ENCODE assay signal across 14 cellular contexts in genomic region chr18:3180325-3180724, GRCh38. TPM values are rescaled to one million over a fixed set of nuclear protein-coding genes. Genes with fewer than 3 reads are reported as not detected.
DNase-seq lines count a peak whose midpoint lies in the region; ATAC-seq and TF ChIP-seq lines count a peak whose summit lies in the region.
"Had no signal": no experiment of that assay in that cellular context is flagged by ENCODE, and none has a peak within 500 bp of the region (broad histone marks: within the 10 kb centered on the region; RNA-seq: fewer than 3 reads in every experiment).

No MANE protein-coding gene starts in this region.

- no peak for TF ChIP-seq CTCF in ascending aorta (IDR thresholded peaks at IDR 0.05)
- no peak for TF ChIP-seq CTCF in gastroesophageal sphincter (IDR thresholded peaks at IDR 0.05)

- no peak overlapping the region for H3K27ac Mint-ChIP-seq in activated CD4-positive, alpha-beta T cell treated with anti-CD3 and anti-CD28 coated beads, Interleukin-2, amount 10 ng/mL, durations not matched to agents 24 days and 14 days
- peak overlapping the region; percentile 99 for H3K27ac Mint-ChIP-seq in stimulated activated memory B cell treated with anti-CD40 and anti-IgM and Interleukin-4, amounts not matched to agents 10 μg/mL and 1 μg/mL and 100 μg/mL, for 72 hours

- peak; percentile 21 for DNase-seq in activated CD4-positive, alpha-beta T cell treated with anti-CD3 and anti-CD28 coated beads, Interleukin-2, amount 10 ng/mL, durations not matched to agents 24 days and 14 days
- DNase-seq in activated CD4-positive, alpha-beta T cell treated with anti-CD3 and anti-CD28 coated beads for 1 hour: no peak
- DNase-seq in ascending aorta (ENCODE audit: low spot score in 2 of 2) (no peak), H4 (ENCODE audit: low spot score) (no peak)
- DNase-seq: 8988T; kidney; naive thymus-derived CD8-positive, alpha-beta T cell; NCI-H1048; NCI-H2227 treated with DMSO at 0.1 percent for 48 hours; upper lobe of right lung had no signal

- H3K4me3 ChIP-seq in ascending aorta (no peak overlapping the region), gastroesophageal sphincter (no peak overlapping the region)
- H3K4me3 ChIP-seq: upper lobe of right lung had no signal

- H3K4me3 Mint-ChIP-seq in activated CD4-positive, alpha-beta T cell treated with anti-CD3 and anti-CD28 coated beads, Interleukin-2, amount 10 ng/mL, durations not matched to agents 24 days and 14 days: no peak overlapping the region
- no peak overlapping the region for H3K4me3 Mint-ChIP-seq in stimulated activated memory B cell treated with anti-CD40 and anti-IgM and Interleukin-4, amounts not matched to agents 10 μg/mL and 1 μg/mL and 100 μg/mL, for 72 hours
- H3K4me3 Mint-ChIP-seq: naive thymus-derived CD8-positive, alpha-beta T cell had no signal

- H3K36me3 ChIP-seq in ascending aorta (peaks cover 4 to 12% of the 10 kb centered on the region in 2 donors), gastroesophageal sphincter (peaks cover 0 to 20% of the 10 kb centered on the region in 2 donors)
- H3K36me3 ChIP-seq: upper lobe of right lung had no signal

- H3K27me3 ChIP-seq in ascending aorta (no peaks in the 10 kb centered on the region), gastroesophageal sphincter (no peaks in the 10 kb centered on the region)
- H3K27me3 ChIP-seq: upper lobe of right lung had no signal

- no peak for TF ChIP-seq EP300 in gastroesophageal sphincter (IDR thresholded peaks at IDR 0.05)

- no peaks in the 10 kb centered on the region for H3K36me3 Mint-ChIP-seq in activated CD4-positive, alpha-beta T cell treated with anti-CD3 and anti-CD28 coated beads, Interleukin-2, amount 10 ng/mL, durations not matched to agents 24 days and 14 days (ENCODE audit: low read depth)
- H3K36me3 Mint-ChIP-seq in stimulated activated memory B cell treated with anti-CD40 and anti-IgM and Interleukin-4, amounts not matched to agents 10 μg/mL and 1 μg/mL and 100 μg/mL, for 72 hours: no peaks in the 10 kb centered on the region

- H3K9me3 ChIP-seq in ascending aorta: no peaks in the 10 kb centered on the region
- H3K9me3 ChIP-seq in gastroesophageal sphincter: no peaks in the 10 kb centered on the region
- H3K9me3 ChIP-seq: upper lobe of right lung had no signal

- no peaks in the 10 kb centered on the region for H3K4me1 Mint-ChIP-seq in activated CD4-positive, alpha-beta T cell treated with anti-CD3 and anti-CD28 coated beads, Interleukin-2, amount 10 ng/mL, durations not matched to agents 24 days and 14 days
- peaks cover 44% of the 10 kb centered on the region for H3K4me1 Mint-ChIP-seq in stimulated activated memory B cell treated with anti-CD40 and anti-IgM and Interleukin-4, amounts not matched to agents 10 μg/mL and 1 μg/mL and 100 μg/mL, for 72 hours

- intact Hi-C loops in activated CD4-positive, alpha-beta T cell treated with anti-CD3 and anti-CD28 coated beads, Interleukin-2, amount 10 ng/mL, durations not matched to agents 24 days and 14 days (cut with micrococcal nuclease): no loop called here
- intact Hi-C loops in ascending aorta (cut with DNase I): no loop called here

- ATAC-seq in gastroesophageal sphincter (no peak), GM18520 (IDR thresholded peaks at IDR 0.05; ENCODE audit: unreplicated experiment) (no peak), HG03565 (IDR thresholded peaks at IDR 0.05; ENCODE audit: unreplicated experiment) (no peak)
- ATAC-seq in stimulated activated memory B cell treated with anti-CD40 and anti-IgM and Interleukin-4, amounts not matched to agents 10 μg/mL and 1 μg/mL and 100 μg/mL, for 72 hours: no peak
- ATAC-seq: upper lobe of right lung had no signal

- no peaks in the 10 kb centered on the region for H3K9me3 Mint-ChIP-seq in activated CD4-positive, alpha-beta T cell treated with anti-CD3 and anti-CD28 coated beads, Interleukin-2, amount 10 ng/mL, durations not matched to agents 24 days and 14 days
- no peaks in the 10 kb centered on the region for H3K9me3 Mint-ChIP-seq in stimulated activated memory B cell treated with anti-CD40 and anti-IgM and Interleukin-4, amounts not matched to agents 10 μg/mL and 1 μg/mL and 100 μg/mL, for 72 hours
- H3K9me3 Mint-ChIP-seq: naive thymus-derived CD8-positive, alpha-beta T cell had no signal

- TF ChIP-seq POLR2A in gastroesophageal sphincter (IDR thresholded peaks at IDR 0.05): no peak

- H3K27ac ChIP-seq in ascending aorta (peak overlapping the region; percentile 6 to 53), gastroesophageal sphincter (peak overlapping the region; percentile 34 to 67 (median 57))
- H3K27ac ChIP-seq: upper lobe of right lung had no signal

- H3K27me3 Mint-ChIP-seq in activated CD4-positive, alpha-beta T cell treated with anti-CD3 and anti-CD28 coated beads, Interleukin-2, amount 10 ng/mL, durations not matched to agents 24 days and 14 days: peaks cover 1% of the 10 kb centered on the region
- no peaks in the 10 kb centered on the region for H3K27me3 Mint-ChIP-seq in stimulated activated memory B cell treated with anti-CD40 and anti-IgM and Interleukin-4, amounts not matched to agents 10 μg/mL and 1 μg/mL and 100 μg/mL, for 72 hours
- H3K27me3 Mint-ChIP-seq: naive thymus-derived CD8-positive, alpha-beta T cell had no signal

- WGBS in gastroesophageal sphincter (ENCODE audit: low coverage in 1 of 2), 2 donors: 9 to 23% methylated on average over 1 to 2 of the region's 2 CpGs

- H3K4me1 ChIP-seq in ascending aorta: peaks cover 0 to 7% of the 10 kb centered on the region in 2 donors
- peaks cover 0 to 50% (median 4%) of the 10 kb centered on the region in 3 donors for H3K4me1 ChIP-seq in gastroesophageal sphincter

RNA-seq across cellular contexts. Expression of gene MYOM1, which starts 39.4 kb away (rescaled TPM):
- total RNA-seq in activated CD4-positive, alpha-beta T cell treated with anti-CD3 and anti-CD28 coated beads, Interleukin-2, amount 10 ng/mL, durations not matched to agents 24 days and 14 days: 0.75 and 1.3 TPM in 2 replicates
- 7.8 TPM for total RNA-seq in ascending aorta
- total RNA-seq in gastroesophageal sphincter: 10 to 100 TPM; 14.8 to 37.6 (median 24.6) TPM
- 0.02 TPM in 1 of 2 replicates, not detected in the other for total RNA-seq in H4 (2014; rRNA removed; shearing (Covaris generic))
